In genomic region chr3:194489736-194490612, GRCh38 we compare ENCODE assay signal across 1 cellular context.
A peak's percentile ranks its signal among the peaks of the same experiment; 100 is the strongest.
TF ChIP-seq lines count a peak whose summit lies in the region.

No MANE protein-coding gene starts in this region.

TF ChIP-seq in K562, 482 proteins besides CTCF, POLR2A, EP300 and RAD21 (continued from another document and continues in another):
- TF ChIP-seq KAT2B (IDR thresholded peaks at IDR 0.05; ENCODE audit: low read depth, low read length) (no peak), RUNX1 (IDR thresholded peaks at IDR 0.05; ENCODE audit: low read depth) (no peak), IRF2 (CRISPR knock-in tag; IDR thresholded peaks at IDR 0.05) (no peak), GTF2F1 (IDR thresholded peaks at IDR 0.05; ENCODE audit: low read depth, low read length) (no peak), JUNB (CRISPR knock-in tag; conservative IDR thresholded peaks at IDR 0.05) (peak; percentile 37; the same call in 1 of the 2 replicates), EHMT2 (IDR thresholded peaks at IDR 0.05) (no peak), SREBF1 (IDR thresholded peaks at IDR 0.05; ENCODE audit: borderline replicate concordance, low read depth, low read length) (no peak), OTX1 (CRISPR knock-in tag; IDR thresholded peaks at IDR 0.05) (no peak), NUFIP1 (IDR thresholded peaks at IDR 0.05; ENCODE audit: partially characterized antibody) (no peak), HDAC2 (IDR thresholded peaks at IDR 0.05) (no peak), SMAD1 (IDR thresholded peaks at IDR 0.05; ENCODE audit: low read depth, low read length, partially characterized antibody) (no peak), AFF1 (IDR thresholded peaks at IDR 0.05; ENCODE audit: low read depth in 1 of 2, partially characterized antibody in 2 of 2) (no peak), ZNF699 (CRISPR knock-in tag; IDR thresholded peaks at IDR 0.05; ENCODE audit: insufficient replicate concordance) (no peak), ARID4B (CRISPR knock-in tag; IDR thresholded peaks at IDR 0.05) (no peak), TRIM28 (IDR thresholded peaks at IDR 0.05) (no peak), MBD2 (IDR thresholded peaks at IDR 0.05; ENCODE audit: borderline replicate concordance, low read depth) (no peak), NCOA6 (IDR thresholded peaks at IDR 0.05) (no peak), CREB5 (CRISPR knock-in tag; IDR thresholded peaks at IDR 0.05) (no peak), ATF1 (CRISPR knock-in tag; IDR thresholded peaks at IDR 0.05) (no peak), ATF1 (tag; IDR thresholded peaks at IDR 0.05) (peak; percentile 83), ZFPM2 (CRISPR knock-in tag; IDR thresholded peaks at IDR 0.05) (no peak), HMGXB4 (CRISPR knock-in tag; IDR thresholded peaks at IDR 0.05) (no peak), ARID1B (IDR thresholded peaks at IDR 0.05) (peak; percentile 51), SRSF7 (optimal IDR thresholded peaks at IDR 0.05; ENCODE audit: low read depth, low read length) (no peak), HBP1 (CRISPR knock-in tag; IDR thresholded peaks at IDR 0.05) (no peak), CREBBP (IDR thresholded peaks at IDR 0.05; ENCODE audit: low read depth, low read length) (no peak), DEAF1 (CRISPR knock-in tag; IDR thresholded peaks at IDR 0.05) (no peak), SMAD3 (CRISPR knock-in tag; conservative IDR thresholded peaks at IDR 0.05) (no peak), STAG1 (CRISPR knock-in tag; IDR thresholded peaks at IDR 0.05; ENCODE audit: borderline replicate concordance) (no peak)
- TF ChIP-seq, protein P1, sequence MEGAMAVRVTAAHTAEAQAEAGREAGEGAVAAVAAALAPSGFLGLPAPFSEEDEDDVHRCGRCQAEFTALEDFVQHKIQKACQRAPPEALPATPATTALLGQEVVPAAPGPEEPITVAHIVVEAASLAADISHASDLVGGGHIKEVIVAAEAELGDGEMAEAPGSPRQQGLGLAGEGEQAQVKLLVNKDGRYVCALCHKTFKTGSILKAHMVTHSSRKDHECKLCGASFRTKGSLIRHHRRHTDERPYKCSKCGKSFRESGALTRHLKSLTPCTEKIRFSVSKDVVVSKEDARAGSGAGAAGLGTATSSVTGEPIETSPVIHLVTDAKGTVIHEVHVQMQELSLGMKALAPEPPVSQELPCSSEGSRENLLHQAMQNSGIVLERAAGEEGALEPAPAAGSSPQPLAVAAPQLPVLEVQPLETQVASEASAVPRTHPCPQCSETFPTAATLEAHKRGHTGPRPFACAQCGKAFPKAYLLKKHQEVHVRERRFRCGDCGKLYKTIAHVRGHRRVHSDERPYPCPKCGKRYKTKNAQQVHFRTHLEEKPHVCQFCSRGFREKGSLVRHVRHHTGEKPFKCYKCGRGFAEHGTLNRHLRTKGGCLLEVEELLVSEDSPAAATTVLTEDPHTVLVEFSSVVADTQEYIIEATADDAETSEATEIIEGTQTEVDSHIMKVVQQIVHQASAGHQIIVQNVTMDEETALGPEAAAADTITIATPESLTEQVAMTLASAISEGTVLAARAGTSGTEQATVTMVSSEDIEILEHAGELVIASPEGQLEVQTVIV (CRISPR knock-in tag; IDR thresholded peaks at IDR 0.05; ENCODE audit: borderline replicate concordance), result no peak
- TF ChIP-seq, protein P2, sequence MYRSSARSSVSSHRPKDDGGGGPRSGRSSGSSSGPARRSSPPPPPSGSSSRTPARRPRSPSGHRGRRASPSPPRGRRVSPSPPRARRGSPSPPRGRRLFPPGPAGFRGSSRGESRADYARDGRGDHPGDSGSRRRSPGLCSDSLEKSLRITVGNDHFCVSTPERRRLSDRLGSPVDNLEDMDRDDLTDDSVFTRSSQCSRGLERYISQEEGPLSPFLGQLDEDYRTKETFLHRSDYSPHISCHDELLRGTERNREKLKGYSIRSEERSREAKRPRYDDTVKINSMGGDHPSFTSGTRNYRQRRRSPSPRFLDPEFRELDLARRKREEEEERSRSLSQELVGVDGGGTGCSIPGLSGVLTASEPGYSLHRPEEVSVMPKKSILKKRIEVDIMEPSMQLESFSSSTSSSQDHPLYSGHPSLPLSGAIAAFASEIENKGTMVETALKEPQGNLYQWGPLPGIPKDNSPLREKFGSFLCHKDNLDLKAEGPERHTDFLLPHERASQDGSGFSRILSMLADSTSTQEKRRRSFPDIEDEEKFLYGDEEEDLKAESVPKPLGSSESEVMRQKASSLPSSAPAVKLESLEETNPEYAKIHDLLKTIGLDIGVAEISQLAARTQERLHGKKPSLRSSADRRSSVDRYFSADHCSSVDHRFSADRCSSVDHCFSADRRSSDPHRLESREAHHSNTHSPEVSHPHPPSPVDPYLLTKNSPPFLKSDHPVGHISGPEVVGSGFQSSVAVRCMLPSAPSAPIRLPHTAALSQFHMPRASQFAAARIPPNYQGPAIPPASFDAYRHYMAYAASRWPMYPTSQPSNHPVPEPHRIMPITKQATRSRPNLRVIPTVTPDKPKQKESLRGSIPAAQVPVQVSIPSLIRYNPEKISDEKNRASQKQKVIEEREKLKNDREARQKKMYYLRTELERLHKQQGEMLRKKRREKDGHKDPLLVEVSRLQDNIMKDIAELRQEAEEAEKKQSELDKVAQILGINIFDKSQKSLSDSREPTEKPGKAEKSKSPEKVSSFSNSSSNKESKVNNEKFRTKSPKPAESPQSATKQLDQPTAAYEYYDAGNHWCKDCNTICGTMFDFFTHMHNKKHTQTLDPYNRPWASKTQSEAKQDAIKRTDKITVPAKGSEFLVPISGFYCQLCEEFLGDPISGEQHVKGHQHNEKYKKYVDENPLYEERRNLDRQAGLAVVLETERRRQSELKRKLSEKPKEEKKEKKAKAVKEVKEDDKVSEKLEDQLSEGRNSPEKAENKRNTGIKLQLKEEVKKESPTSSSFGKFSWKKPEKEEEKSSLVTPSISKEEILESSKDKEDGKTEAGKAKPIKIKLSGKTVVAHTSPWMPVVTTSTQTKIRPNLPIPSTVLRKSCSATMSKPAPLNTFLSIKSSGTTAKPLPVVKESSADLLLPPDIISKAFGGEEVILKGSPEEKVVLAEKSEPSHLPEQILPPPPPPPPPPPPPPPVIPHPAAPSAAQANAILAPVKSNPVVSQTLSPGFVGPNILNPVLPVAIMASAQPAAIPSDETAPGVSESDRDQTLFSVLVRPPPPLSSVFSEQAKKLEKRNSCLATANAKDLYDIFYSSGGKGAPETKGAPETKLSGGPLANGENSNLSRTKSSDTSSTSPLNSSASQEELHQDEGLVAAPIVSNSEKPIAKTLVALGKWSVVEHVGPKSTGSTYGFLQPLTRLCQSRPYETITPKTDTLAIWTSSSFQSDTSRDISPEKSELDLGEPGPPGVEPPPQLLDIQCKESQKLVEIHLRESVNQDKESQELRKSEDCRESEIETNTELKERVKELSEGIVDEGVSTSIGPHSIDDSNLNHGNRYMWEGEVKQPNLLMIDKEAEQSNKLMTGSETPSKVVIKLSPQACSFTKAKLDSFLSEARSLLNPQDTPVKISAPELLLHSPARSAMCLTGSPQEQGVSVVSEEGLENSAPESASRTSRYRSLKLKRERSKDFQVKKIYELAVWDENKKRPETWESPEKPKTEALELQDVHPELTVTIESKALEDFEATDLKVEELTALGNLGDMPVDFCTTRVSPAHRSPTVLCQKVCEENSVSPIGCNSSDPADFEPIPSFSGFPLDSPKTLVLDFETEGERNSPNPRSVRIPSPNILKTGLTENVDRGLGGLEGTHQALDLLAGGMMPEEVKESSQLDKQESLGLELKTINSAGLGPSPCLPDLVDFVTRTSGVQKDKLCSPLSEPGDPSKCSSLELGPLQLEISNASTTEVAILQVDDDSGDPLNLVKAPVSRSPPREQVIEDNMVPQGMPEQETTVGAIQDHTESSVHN (IDR thresholded peaks at IDR 0.05; ENCODE audit: borderline replicate concordance in 1 of 2, low read depth in 1 of 2), result no peak
